Comparison of ENCODE assay signal across 2 cellular contexts in the genomic region with DNA sequence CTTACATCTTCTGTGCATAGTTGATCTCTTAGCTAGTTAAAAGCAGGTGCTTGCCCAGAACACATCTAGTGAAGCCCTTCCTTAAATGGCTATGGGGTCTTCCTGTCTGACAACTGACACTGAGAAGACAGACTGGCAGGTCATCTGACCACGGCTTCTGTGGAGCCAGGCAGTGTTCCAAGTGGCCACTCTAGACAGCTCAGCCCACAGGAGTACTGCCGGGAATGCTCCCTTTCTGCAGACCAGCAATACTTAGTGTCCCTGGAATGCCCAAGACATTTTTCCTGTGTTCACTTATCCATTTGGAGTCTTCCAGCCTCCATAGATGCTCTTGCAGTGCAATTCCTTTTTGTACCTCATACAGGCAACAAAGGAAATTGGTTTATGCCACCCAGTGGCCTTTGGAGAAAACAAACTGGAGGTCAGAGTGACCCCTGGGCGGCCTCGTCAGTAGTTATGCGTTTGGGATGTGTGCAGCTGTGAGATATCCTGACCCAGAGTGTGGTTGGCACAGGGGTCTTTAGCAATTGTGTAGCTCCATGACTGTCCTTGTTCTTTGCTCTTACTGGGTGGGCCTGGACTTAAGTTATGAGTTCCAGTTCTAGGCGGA.
TF ChIP-seq lines count a peak whose summit lies in the region.

No MANE protein-coding gene starts in this region.

TF ChIP-seq in GM23338, 12 proteins besides CTCF, POLR2A, EP300 and RAD21:
- TF ChIP-seq ZNF331 (CRISPR knock-in tag; IDR thresholded peaks at IDR 0.05; ENCODE audit: low read depth) (no peak), CREB1 (CRISPR knock-in tag; IDR thresholded peaks at IDR 0.05; ENCODE audit: low read depth) (no peak), EZH2 (IDR thresholded peaks at IDR 0.05; ENCODE audit: low read depth, unreplicated experiment) (no peak), JUNB (IDR thresholded peaks at IDR 0.05; ENCODE audit: unreplicated experiment) (no peak)

TF ChIP-seq in SK-N-SH treated with all-trans-retinoic acid at 6 μM for 48 hours, 23 proteins besides CTCF, POLR2A, EP300 and RAD21:
- TF ChIP-seq ZNF565 (CRISPR knock-in tag; conservative IDR thresholded peaks at IDR 0.05; ENCODE audit: low read depth): no peak
- 0 out of 2 replicates have a peak, but pooled peaks have one; percentile 11 for TF ChIP-seq ISL1 (CRISPR knock-in tag; IDR thresholded peaks at IDR 0.05)
- TF ChIP-seq ZC3H10 (CRISPR knock-in tag; IDR thresholded peaks at IDR 0.05): no peak
- TF ChIP-seq PPARA (CRISPR knock-in tag; IDR thresholded peaks at IDR 0.05; ENCODE audit: borderline replicate concordance): no peak
TF ChIP-seq in SK-N-SH treated with all-trans-retinoic acid at 6 μM for 48 hours: peak in this region for 1.
